22 cellular contexts compared by ENCODE assay signal in genomic region chr2:36326286-36326685, GRCh38. TPM values are rescaled to one million over a fixed set of nuclear protein-coding genes. Genes with fewer than 3 reads are reported as not detected.
DNase-seq lines count a peak whose midpoint lies in the region; ATAC-seq, FAIRE-seq and TF ChIP-seq lines count a peak whose summit lies in the region.
"Had no signal": no experiment of that assay in that cellular context is flagged by ENCODE, and none has a peak within 500 bp of the region (broad histone marks: within the 10 kb centered on the region; RNA-seq: fewer than 3 reads in every experiment).

No MANE protein-coding gene starts in this region.

- POLR2A ChIA-PET in PC-3 (lab: Charles Lee; ENCODE audit: unreplicated experiment), result no interaction called here
- POLR2A ChIA-PET in CD8-positive, alpha-beta T cell (lab: Charles Lee), result no interaction called here

- no peak overlapping the region for H3K4me3 Mint-ChIP-seq in endothelial cell (ENCODE audit: unreplicated experiment)
- no peak overlapping the region for H3K4me3 Mint-ChIP-seq in CD8-positive, alpha-beta T cell
- H3K4me3 Mint-ChIP-seq: CD4-positive, alpha-beta memory T cell; H9 had no signal

- H3K9me3 ChIP-seq in PC-3 (ENCODE audit: low read length) (no peaks in the 10 kb centered on the region), neural cell (ENCODE audit: low read length) (no peaks in the 10 kb centered on the region)
- H3K9me3 ChIP-seq in CD8-positive, alpha-beta T cell (ENCODE audit: low read length), result no peaks in the 10 kb centered on the region
- H3K9me3 ChIP-seq: A549, BE2C had no signal

- no peak overlapping the region for H3K4me3 ChIP-seq in PC-3 (ENCODE audit: low read length)
- no peak overlapping the region for H3K4me3 ChIP-seq in neural cell (ENCODE audit: low read length)
- no peak overlapping the region for H3K4me3 ChIP-seq in CD8-positive, alpha-beta T cell (ENCODE audit: low read depth, low read length)
- H3K4me3 ChIP-seq: A549; BLaER1 treated with 17β-estradiol and CSF1 and Interleukin-3, amounts not matched to agents 10 nM and 100 nM; GM23248 had no signal

- peaks cover 9% of the 10 kb centered on the region for H3K4me1 ChIP-seq in PC-3 (ENCODE audit: insufficient read depth, low read length)
- no peaks in the 10 kb centered on the region for H3K4me1 ChIP-seq in CD8-positive, alpha-beta T cell (ENCODE audit: insufficient read depth, low read length)
- H3K4me1 ChIP-seq: BE2C; BLaER1 treated with 17β-estradiol and CSF1 and Interleukin-3, amounts not matched to agents 10 nM and 100 nM had no signal

- CTCF ChIA-PET in PC-3 (lab: Charles Lee), result interaction anchor here (0.6 kb wide), 1 partner anchor 51 kb away, joined by 3 read pairs; no protein-coding TSS in a partner anchor
- CTCF ChIA-PET in CD8-positive, alpha-beta T cell (lab: Charles Lee), result no interaction called here

- H3K36me3 Mint-ChIP-seq in endothelial cell (ENCODE audit: low read depth, unreplicated experiment), result no peaks in the 10 kb centered on the region
- no peaks in the 10 kb centered on the region for H3K36me3 Mint-ChIP-seq in CD8-positive, alpha-beta T cell

- H3F3A ChIP-seq in PC-3 (ENCODE audit: low read length, unreplicated experiment) (no peaks in the 10 kb centered on the region), neural cell (ENCODE audit: insufficient read depth, low read length, poor library complexity, severe bottlenecking) (no peaks in the 10 kb centered on the region)

- H3K9me3 Mint-ChIP-seq in endothelial cell (ENCODE audit: unreplicated experiment), result no peaks in the 10 kb centered on the region
- H3K9me3 Mint-ChIP-seq in CD8-positive, alpha-beta T cell, result peaks cover 2% of the 10 kb centered on the region

- H3K27ac Mint-ChIP-seq in endothelial cell (ENCODE audit: unreplicated experiment), result peak overlapping the region; percentile 9
- H3K27ac Mint-ChIP-seq in CD8-positive, alpha-beta T cell, result no peak overlapping the region
- H3K27ac Mint-ChIP-seq: CD4-positive, alpha-beta memory T cell; H9 had no signal

- TF ChIP-seq CTCF in PC-3 (conservative IDR thresholded peaks at IDR 0.05; ENCODE audit: low read depth, low read length), result no peak
- TF ChIP-seq CTCF in endothelial cell (IDR thresholded peaks at IDR 0.05; ENCODE audit: unreplicated experiment), result no peak
- TF ChIP-seq CTCF in neural cell (IDR thresholded peaks at IDR 0.05; ENCODE audit: poor library complexity, severe bottlenecking), result no peak
- no peak for TF ChIP-seq CTCF in CD8-positive, alpha-beta T cell (IDR thresholded peaks at IDR 0.05)

- BruUV-seq in PC-3 (replicated peaks; lab: Mats Ljungman, UMichigan), result no TSS peak

- DNase-seq in GM18507 (ENCODE audit: extremely low spot score, insufficient read length, low read depth) (no peak), PC-3 (no peak), endothelial cell (ENCODE audit: low spot score) (peak; percentile 5), T-helper 9 cell (no peak)
- no peak for DNase-seq in CD8-positive, alpha-beta T cell
- DNase-seq in stimulated activated naive CD4-positive, alpha-beta T cell (lab: John Stamatoyannopoulos, UW), result no peak
- DNase-seq: 8988T; ACHN; AML-193; BE2C; Caco-2; CD4-positive, alpha-beta memory T cell; DMS153; DND-41; GM23248; H9 had no signal

- ATAC-seq in PC-3, result no peak
- ATAC-seq in CD8-positive, alpha-beta T cell, result no peak
- ATAC-seq: A549, HCT116 had no signal

- H3K27me3 ChIP-seq in PC-3 (ENCODE audit: low read length) (no peaks in the 10 kb centered on the region), neural cell (ENCODE audit: insufficient read depth, low read depth, low read length) (no peaks in the 10 kb centered on the region)
- no peaks in the 10 kb centered on the region for H3K27me3 ChIP-seq in CD8-positive, alpha-beta T cell (ENCODE audit: insufficient read depth, low read length)
- H3K27me3 ChIP-seq: BE2C; BLaER1 treated with 17β-estradiol and CSF1 and Interleukin-3, amounts not matched to agents 10 nM and 100 nM had no signal

- H3K27ac ChIP-seq in PC-3 (ENCODE audit: low read length) (no peak overlapping the region), neural cell (ENCODE audit: low read length) (no peak overlapping the region)
- no peak overlapping the region for H3K27ac ChIP-seq in CD8-positive, alpha-beta T cell (ENCODE audit: low read depth, low read length)
- H3K27ac ChIP-seq: A549; BLaER1 treated with 17β-estradiol and CSF1 and Interleukin-3, amounts not matched to agents 10 nM and 100 nM; GM23248 had no signal

- no peak overlapping the region for H3K9ac ChIP-seq in PC-3 (ENCODE audit: low read length)
- H3K9ac ChIP-seq in neural cell (ENCODE audit: low read length), result no peak overlapping the region
- H3K9ac ChIP-seq: BLaER1 treated with 17β-estradiol and CSF1 and Interleukin-3, amounts not matched to agents 10 nM and 100 nM; GM23248 had no signal

- peaks cover 20% of the 10 kb centered on the region for H3K4me1 Mint-ChIP-seq in endothelial cell (ENCODE audit: unreplicated experiment)
- no peaks in the 10 kb centered on the region for H3K4me1 Mint-ChIP-seq in CD8-positive, alpha-beta T cell (ENCODE audit: low read depth)

- H3K9me2 ChIP-seq in PC-3 (replicated peaks; ENCODE audit: low read length), result no peaks in the 10 kb centered on the region
- H3K9me2 ChIP-seq in neural cell (ENCODE audit: insufficient read depth, low read length), result no peaks in the 10 kb centered on the region

- TF ChIP-seq RAD21 in neural cell (conservative IDR thresholded peaks at IDR 0.05), result no peak

- TF ChIP-seq EP300 in neural cell (conservative IDR thresholded peaks at IDR 0.05; ENCODE audit: poor library complexity, severe bottlenecking), result no peak

- no peaks in the 10 kb centered on the region for H4K20me1 ChIP-seq in PC-3 (ENCODE audit: low read length)
- H4K20me1 ChIP-seq in neural cell (ENCODE audit: insufficient read depth), result no peaks in the 10 kb centered on the region
- H4K20me1 ChIP-seq: BLaER1 treated with 17β-estradiol and CSF1 and Interleukin-3, amounts not matched to agents 10 nM and 100 nM had no signal

- peak; percentile 29 for FAIRE-seq in GM18507 (lab: Jason Lieb, UNC)
- FAIRE-seq: GM12892, GM19239 had no signal

- intact Hi-C loops in PC-3 (cut with micrococcal nuclease), result no loop called here
- intact Hi-C loops in CD8-positive, alpha-beta T cell (cut with DNase I, micrococcal nuclease), result no loop called here

- H3K36me3 ChIP-seq in PC-3 (ENCODE audit: low read depth, low read length) (no peaks in the 10 kb centered on the region), neural cell (ENCODE audit: insufficient read depth, low read length) (no peaks in the 10 kb centered on the region)
- no peaks in the 10 kb centered on the region for H3K36me3 ChIP-seq in CD8-positive, alpha-beta T cell (ENCODE audit: insufficient read depth, low read length)
- H3K36me3 ChIP-seq: BE2C; BLaER1 treated with 17β-estradiol and CSF1 and Interleukin-3, amounts not matched to agents 10 nM and 100 nM had no signal

- H3K4me2 ChIP-seq in PC-3 (ENCODE audit: low read length), result no peak overlapping the region
- H3K4me2 ChIP-seq in neural cell (ENCODE audit: low read length), result no peak overlapping the region
- H3K4me2 ChIP-seq: A549; BLaER1 treated with 17β-estradiol and CSF1 and Interleukin-3, amounts not matched to agents 10 nM and 100 nM had no signal

- peaks cover 1% of the 10 kb centered on the region for H3K27me3 Mint-ChIP-seq in endothelial cell (ENCODE audit: unreplicated experiment)
- peaks cover 2% of the 10 kb centered on the region for H3K27me3 Mint-ChIP-seq in CD8-positive, alpha-beta T cell (ENCODE audit: low read depth)

- H3K79me2 ChIP-seq in PC-3 (ENCODE audit: low read length) (no peaks in the 10 kb centered on the region), neural cell (replicated peaks; ENCODE audit: insufficient read depth, low read length) (no peaks in the 10 kb centered on the region)

- H2AFZ ChIP-seq in PC-3 (ENCODE audit: low read length), result 0 out of 2 replicates have a peak overlapping the region, but pooled peaks have one; percentile 21
- no peak overlapping the region for H2AFZ ChIP-seq in neural cell (ENCODE audit: low read depth, low read length)
- H2AFZ ChIP-seq: GM23248 had no signal

TF ChIP-seq in neural cell, 6 proteins besides CTCF, POLR2A, EP300 and RAD21:
- TF ChIP-seq REST (IDR thresholded peaks at IDR 0.05; ENCODE audit: borderline replicate concordance) (peak; percentile 31), TAF1 (IDR thresholded peaks at IDR 0.05; ENCODE audit: low read depth) (no peak)
TF ChIP-seq in neural cell: peak in this region for 1.

RNA-seq across cellular contexts. Expression of gene CRIM1, which starts 29.3 kb away (rescaled TPM):
- total RNA-seq in PC-3 (2014; rRNA removed) (70.7 and 85.7 TPM in 2 replicates), endothelial cell (ENCODE audit: unreplicated experiment) (246 TPM)
- polyA plus RNA-seq in neural cell, result 6.7 and 6.8 TPM in 2 replicates
- 14.8 and 18.3 TPM in 2 replicates for polyA minus RNA-seq in neural cell
- 1 to 10 TPM; 4.3 to 5.3 TPM for total RNA-seq in CD8-positive, alpha-beta T cell

Comparison
In these comparisons a context has a peak if more than half of its experiments do, and no peak if none do; other contexts are left out.
1. RNA of gene CRIM1, which starts 29.3 kb away (total RNA-seq): 246 TPM in endothelial cell (single experiment) and 70.7 to 85.7 TPM in PC-3; 4.3 to 5.3 TPM in CD8-positive, alpha-beta T cell; every median in the first group is over 10 times any median in the second.